In genomic region chr3:98022978-98023820, GRCh38 we compare ENCODE assay signal across 1 cellular context.
TF ChIP-seq lines count a peak whose summit lies in the region.

No MANE protein-coding gene starts in this region.

TF ChIP-seq in GM23338, 12 proteins besides CTCF, POLR2A, EP300 and RAD21 (continued from another document):
- TF ChIP-seq ZNF462 (CRISPR knock-in tag; IDR thresholded peaks at IDR 0.05) (no peak), EZH2 (IDR thresholded peaks at IDR 0.05; ENCODE audit: low read depth, unreplicated experiment) (no peak), JUNB (IDR thresholded peaks at IDR 0.05; ENCODE audit: unreplicated experiment) (no peak)
